ENCODE assay signal across 24 cellular contexts in genomic region chr1:111778066-111778465, GRCh38. TPM values are rescaled to one million over a fixed set of nuclear protein-coding genes. Genes with fewer than 3 reads are reported as not detected.
DNase-seq lines count a peak whose midpoint lies in the region; FAIRE-seq and TF ChIP-seq lines count a peak whose summit lies in the region.
"Had no signal": no experiment of that assay in that cellular context is flagged by ENCODE, and none has a peak within 500 bp of the region (broad histone marks: within the 10 kb centered on the region; RNA-seq: fewer than 3 reads in every experiment).

No MANE protein-coding gene starts in this region.

- H3K4me1 ChIP-seq in Caco-2 (peaks cover 13% of the 10 kb centered on the region), H1 (replicated peaks in 1 of 4; ENCODE audit: control insufficient read depth in 3 of 4, insufficient read depth in 4 of 4, low read length in 3 of 4) (peaks cover 0 to 3% (median 3%) of the 10 kb centered on the region in 4 experiments; a peak in 3 of 7 replicates), osteoblast (ENCODE audit: insufficient read depth, low read length) (peaks cover 10% of the 10 kb centered on the region)
- H3K4me1 ChIP-seq: BE2C had no signal

- H3K4me2 ChIP-seq in H1 (ENCODE audit: insufficient read depth in 1 of 2, low read depth in 2 of 2, low read length in 2 of 2) (no peak overlapping the region), osteoblast (ENCODE audit: insufficient read depth, low read length) (peak overlapping the region; percentile 23)

- H3K36me3 ChIP-seq in Caco-2 (ENCODE audit: control insufficient read depth, insufficient read depth, low read length), result no peaks in the 10 kb centered on the region
- no peaks in the 10 kb centered on the region for H3K36me3 ChIP-seq in H1 (ENCODE audit: control insufficient read depth in 2 of 4, insufficient read depth in 4 of 4, low read length in 3 of 4)
- H3K36me3 ChIP-seq in osteoblast (ENCODE audit: insufficient read depth, low read length), result no peaks in the 10 kb centered on the region
- H3K36me3 ChIP-seq: BE2C had no signal

- peak overlapping the region; percentile 86 for H3K27ac Mint-ChIP-seq in Caco-2 (ENCODE audit: unreplicated experiment)
- H3K27ac Mint-ChIP-seq: HFFc6 had no signal

- H4K20me1 ChIP-seq in H1 (replicated peaks in 1 of 2; ENCODE audit: control insufficient read depth in 1 of 2, insufficient read depth in 2 of 2, low read length in 2 of 2) (no peaks in the 10 kb centered on the region), osteoblast (ENCODE audit: insufficient read depth, low read length) (no peaks in the 10 kb centered on the region)

- WGBS in H1 (ENCODE audit: extremely low coverage in 1 of 2, insufficient coverage in 1 of 2, insufficient read length in 1 of 2, insufficient replicate concordance in 2 of 2, low coverage in 1 of 2, low lambda C conversion rate in 2 of 2, missing lambda C conversion rate in 1 of 2), 2 experiments, result 94% methylated on average over 6 of the region's 6 CpGs; no CpG with 5 or more reads in 1 of the 2 experiments

- no peak for TF ChIP-seq POLR2A in H1 (IDR thresholded peaks at IDR 0.05; ENCODE audit: control extremely low read depth in 1 of 2, low read depth in 2 of 2, low read length in 2 of 2)

- no peak overlapping the region for H4K5ac ChIP-seq in H1 (ENCODE audit: insufficient read length, low read depth, low read length)

- peak overlapping the region; percentile 12; the same call in 1 of the 2 replicates for H2BK5ac ChIP-seq in H1 (ENCODE audit: low read depth, low read length)

- peaks cover 4% of the 10 kb centered on the region; the same call in 1 of the 2 replicates for H3K23me2 ChIP-seq in H1 (ENCODE audit: low read depth, low read length)

- DNase-seq in Caco-2, result no peak
- DNase-seq in NCI-H226, result peak; percentile 81
- DNase-seq in H1 (ENCODE audit: low read depth in 1 of 2, low spot score in 2 of 2), result no peak
- DNase-seq in osteoblast (ENCODE audit: insufficient read length, low spot score, missing footprints), result no peak
- DNase-seq in NAMALWA (ENCODE audit: low spot score), result no peak
- no peak for DNase-seq in activated CD8-positive, alpha-beta memory T cell treated with anti-CD3 and anti-CD28 coated beads for 24 hours
- no peak for DNase-seq in AML-193 (lab: John Stamatoyannopoulos, UW)
- no peak for DNase-seq in NCI-H446 treated with DMSO at 0.1 percent for 48 hours (lab: John Stamatoyannopoulos, UW)
- DNase-seq: BE2C, DMS 273 treated with DMSO at 0.1 percent for 48 hours, DMS79 treated with DMSO at 0.1 percent for 48 hours, KBM-7, MM.1S, NCI-H1092 treated with DMSO at 0.1 percent for 48 hours, NCI-H1436 treated with DMSO at 0.1 percent for 48 hours, NCI-H1930, NCI-H345, NCI-H526, OCI-M1 had no signal

- no peak overlapping the region for H3K14ac ChIP-seq in H1 (ENCODE audit: insufficient read length)

- TF ChIP-seq EP300 in H1 (IDR thresholded peaks at IDR 0.05; ENCODE audit: borderline replicate concordance in 1 of 2, low read depth in 2 of 2, low read length in 2 of 2), result no peak

- intact Hi-C loops in Caco-2 (cut with micrococcal nuclease; ENCODE audit: unreplicated experiment), result no loop called here

- peak overlapping the region; percentile 88; the same call in 1 of the 2 replicates for H2BK12ac ChIP-seq in H1 (ENCODE audit: low read depth, low read length)

- H2AK5ac ChIP-seq in H1 (ENCODE audit: low read depth, low read length), result 0 out of 2 replicates have a peak overlapping the region, but pooled peaks have one; percentile 69

- H3K18ac ChIP-seq in H1 (ENCODE audit: extremely low read depth, low read length), result peak overlapping the region; percentile 12; the same call in 1 of the 2 replicates

- H2BK15ac ChIP-seq in H1 (ENCODE audit: low read length), result no peak overlapping the region

- no peak overlapping the region for H2BK120ac ChIP-seq in H1 (replicated peaks; ENCODE audit: low read depth, low read length)

- FAIRE-seq in H1 (lab: Jason Lieb, UNC), result no peak
- FAIRE-seq: GM12878, HepG2, RCC 7860 had no signal

- H3K9me3 Mint-ChIP-seq in Caco-2 (ENCODE audit: unreplicated experiment), result no peaks in the 10 kb centered on the region
- H3K9me3 Mint-ChIP-seq: HFFc6 had no signal

- H3K36me3 Mint-ChIP-seq in Caco-2 (ENCODE audit: insufficient read depth, unreplicated experiment), result no peaks in the 10 kb centered on the region

- H3K27ac ChIP-seq in H1 (ENCODE audit: low read depth, low read length) (no peak overlapping the region), osteoblast (ENCODE audit: low read depth, low read length) (no peak overlapping the region)

- no peak overlapping the region for H3K4me3 Mint-ChIP-seq in Caco-2 (ENCODE audit: unreplicated experiment)

- H3K9ac ChIP-seq in H1 (replicated peaks in 1 of 4; ENCODE audit: extremely low read depth in 1 of 4, low read depth in 3 of 4, low read length in 3 of 4), result no peak overlapping the region

- H3K4ac ChIP-seq in H1 (replicated peaks; ENCODE audit: insufficient read length, low read depth, low read length), result no peak overlapping the region

- POLR2A ChIA-PET in Caco-2 (lab: Charles Lee) (no interaction called here), H1 (lab: Charles Lee; ENCODE audit: partially characterized antibody) (interaction anchor here (1.0 to 1.5 kb wide), 2 partner anchors 15 to 73 kb away, joined by 3 to 4 read pairs; no protein-coding TSS in a partner anchor)

- no TSS peak for BruUV-seq in Caco-2 (replicated peaks; lab: Mats Ljungman, UMichigan)

- no peak overlapping the region for H3K23ac ChIP-seq in H1 (ENCODE audit: insufficient read length)

- CTCF ChIA-PET in Caco-2 (lab: Charles Lee), result no interaction called here
- CTCF ChIA-PET in H1 (lab: Charles Lee; ENCODE audit: partially characterized antibody), result interaction anchor here (1.9 to 2.2 kb wide), 2 partner anchors 9 to 63 kb away, joined by 7 to 8 read pairs; no protein-coding TSS in a partner anchor

- H4K8ac ChIP-seq in H1 (ENCODE audit: extremely low read depth, insufficient read depth, low read length), result no peak overlapping the region

- H4K91ac ChIP-seq in H1 (replicated peaks; ENCODE audit: insufficient read length, low read length), result no peak overlapping the region

- no peaks in the 10 kb centered on the region for H3K27me3 ChIP-seq in Caco-2 (replicated peaks; ENCODE audit: control insufficient read depth, insufficient read depth, low read length)
- no peaks in the 10 kb centered on the region for H3K27me3 ChIP-seq in H1 (replicated peaks in 1 of 4; ENCODE audit: control insufficient read depth in 3 of 4, extremely low read depth in 1 of 4, insufficient read depth in 3 of 4, low read length in 3 of 4)
- no peaks in the 10 kb centered on the region for H3K27me3 ChIP-seq in osteoblast (ENCODE audit: insufficient read depth, low read length)
- H3K27me3 ChIP-seq: BE2C had no signal

- no peak overlapping the region for H2AFZ ChIP-seq in H1 (ENCODE audit: low read length)
- H2AFZ ChIP-seq in osteoblast (ENCODE audit: low read length), result no peak overlapping the region

- H3K9me3 ChIP-seq in Caco-2 (no peaks in the 10 kb centered on the region), H1 (ENCODE audit: insufficient read depth in 2 of 2, low read depth in 1 of 2, low read length in 1 of 2) (no peaks in the 10 kb centered on the region), osteoblast (ENCODE audit: low read depth, low read length) (no peaks in the 10 kb centered on the region)
- H3K9me3 ChIP-seq: BE2C had no signal

- no peak for TF ChIP-seq CTCF in Caco-2 (IDR thresholded peaks at IDR 0.05; ENCODE audit: insufficient read depth in 1 of 2, low read depth in 1 of 2, low read length in 1 of 2, severe bottlenecking in 1 of 2, unreplicated experiment in 1 of 2)
- TF ChIP-seq CTCF in H1 (IDR thresholded peaks at IDR 0.05; ENCODE audit: control extremely low read depth in 1 of 3, insufficient read depth in 1 of 3, low read depth in 1 of 3, low read length in 3 of 3), result no peak
- no peak for TF ChIP-seq CTCF in osteoblast (IDR thresholded peaks at IDR 0.05; ENCODE audit: extremely low read depth, low read depth, low read length)

- H3K79me2 ChIP-seq in H1 (ENCODE audit: control insufficient read depth in 1 of 2, insufficient read depth in 2 of 2, low read length in 2 of 2) (no peaks in the 10 kb centered on the region), osteoblast (ENCODE audit: insufficient read depth, low read length) (no peaks in the 10 kb centered on the region)

- no peak for TF ChIP-seq RAD21 in H1 (IDR thresholded peaks at IDR 0.05 in 1 of 2, conservative IDR thresholded peaks at IDR 0.05 in 1 of 2; ENCODE audit: low read depth in 2 of 2, low read length in 2 of 2)

- H3K56ac ChIP-seq in H1 (replicated peaks; ENCODE audit: insufficient read length, low read depth, low read length), result no peak overlapping the region

- no peaks in the 10 kb centered on the region for H3K79me1 ChIP-seq in H1 (ENCODE audit: low read depth, low read length)

- peaks cover 17% of the 10 kb centered on the region for H3K4me1 Mint-ChIP-seq in Caco-2 (ENCODE audit: low read depth, unreplicated experiment)

- no peaks in the 10 kb centered on the region for H3K27me3 Mint-ChIP-seq in Caco-2 (ENCODE audit: insufficient read depth, unreplicated experiment)

- no peak overlapping the region for H3K4me3 ChIP-seq in Caco-2 (ENCODE audit: low read depth, low read length)
- no peak overlapping the region for H3K4me3 ChIP-seq in H1 (ENCODE audit: extremely low read depth in 1 of 4, insufficient read depth in 2 of 4, low read depth in 3 of 4, low read length in 4 of 4)
- no peak overlapping the region for H3K4me3 ChIP-seq in osteoblast (ENCODE audit: insufficient read depth, low read length)
- H3K4me3 ChIP-seq: GM12878 had no signal

- H2BK20ac ChIP-seq in H1 (ENCODE audit: low read length), result no peak overlapping the region

RNA-seq across cellular contexts. Expression of gene DDX20, which starts 22.4 kb away (rescaled TPM):
- total RNA-seq in Caco-2 (2022), result 10.4 and 11.6 TPM in 2 replicates
- total RNA-seq in H1 (2021; fragmentation: NEBNext Ultra II Directional; extraction: Animal tissue kit (Norgen Biotek cat#: 25700)), result 24.7 and 25.4 TPM in 2 replicates
- polyA plus RNA-seq in H1 (2011; rRNA removed), result 5.4 and 7.5 TPM in 2 replicates
- 9.9 TPM for polyA plus RNA-seq in H1 (2011; cell fraction: cytosol; rRNA removed)
- 5.2 TPM for polyA plus RNA-seq in H1 (2011; cell fraction: nucleus; rRNA removed)
- 11.0 to 15.2 TPM (median 12.3 TPM) in 4 replicates for polyA plus RNA-seq in H1 (2012, experiment 1 of 2)
- polyA plus RNA-seq in H1 (2012, experiment 2 of 2), result 2.0 TPM
- 14.9 TPM for polyA plus RNA-seq in H1 (2013, experiment 1 of 2)
- 14.6 TPM for polyA plus RNA-seq in H1 (2013, experiment 2 of 2)
- polyA minus RNA-seq in H1 (2011; rRNA and poly(A)+ RNA removed), result 12.3 and 17.1 TPM in 2 replicates
- polyA minus RNA-seq in H1 (2011; cell fraction: cytosol; rRNA and poly(A)+ RNA removed), result 13.5 TPM
- polyA minus RNA-seq in H1 (2011; cell fraction: nucleus; rRNA and poly(A)+ RNA removed), result 16.8 TPM
- total RNA-seq in osteoblast, result 15.6 and 19.2 TPM in 2 replicates

RNA-seq across cellular contexts. Expression of gene INKA2, which starts 38.9 kb away (rescaled TPM):
- 5.8 and 8.5 TPM in 2 replicates for total RNA-seq in Caco-2 (2022)
- total RNA-seq in H1 (2021; fragmentation: NEBNext Ultra II Directional; extraction: Animal tissue kit (Norgen Biotek cat#: 25700)), result 10.9 and 11.5 TPM in 2 replicates
- 4.2 and 5.7 TPM in 2 replicates for polyA plus RNA-seq in H1 (2011; rRNA removed)
- 5.8 TPM for polyA plus RNA-seq in H1 (2011; cell fraction: cytosol; rRNA removed)
- 7.1 TPM for polyA plus RNA-seq in H1 (2011; cell fraction: nucleus; rRNA removed)
- 9.7 to 13.7 TPM (median 10.9 TPM) in 4 replicates for polyA plus RNA-seq in H1 (2012, experiment 1 of 2)
- polyA plus RNA-seq in H1 (2012, experiment 2 of 2), result 6.0 TPM
- polyA plus RNA-seq in H1 (2013, experiment 1 of 2), result 2.7 TPM
- polyA plus RNA-seq in H1 (2013, experiment 2 of 2), result 2.4 TPM
- 9.7 and 10.6 TPM in 2 replicates for polyA minus RNA-seq in H1 (2011; rRNA and poly(A)+ RNA removed)
- 3.5 TPM for polyA minus RNA-seq in H1 (2011; cell fraction: cytosol; rRNA and poly(A)+ RNA removed)
- polyA minus RNA-seq in H1 (2011; cell fraction: nucleus; rRNA and poly(A)+ RNA removed), result 15.2 TPM
- total RNA-seq in osteoblast, result 3.5 and 3.6 TPM in 2 replicates
- total RNA-seq: A172 had no signal
